ENCODE assay signal across 8 cellular contexts in the genomic region with DNA sequence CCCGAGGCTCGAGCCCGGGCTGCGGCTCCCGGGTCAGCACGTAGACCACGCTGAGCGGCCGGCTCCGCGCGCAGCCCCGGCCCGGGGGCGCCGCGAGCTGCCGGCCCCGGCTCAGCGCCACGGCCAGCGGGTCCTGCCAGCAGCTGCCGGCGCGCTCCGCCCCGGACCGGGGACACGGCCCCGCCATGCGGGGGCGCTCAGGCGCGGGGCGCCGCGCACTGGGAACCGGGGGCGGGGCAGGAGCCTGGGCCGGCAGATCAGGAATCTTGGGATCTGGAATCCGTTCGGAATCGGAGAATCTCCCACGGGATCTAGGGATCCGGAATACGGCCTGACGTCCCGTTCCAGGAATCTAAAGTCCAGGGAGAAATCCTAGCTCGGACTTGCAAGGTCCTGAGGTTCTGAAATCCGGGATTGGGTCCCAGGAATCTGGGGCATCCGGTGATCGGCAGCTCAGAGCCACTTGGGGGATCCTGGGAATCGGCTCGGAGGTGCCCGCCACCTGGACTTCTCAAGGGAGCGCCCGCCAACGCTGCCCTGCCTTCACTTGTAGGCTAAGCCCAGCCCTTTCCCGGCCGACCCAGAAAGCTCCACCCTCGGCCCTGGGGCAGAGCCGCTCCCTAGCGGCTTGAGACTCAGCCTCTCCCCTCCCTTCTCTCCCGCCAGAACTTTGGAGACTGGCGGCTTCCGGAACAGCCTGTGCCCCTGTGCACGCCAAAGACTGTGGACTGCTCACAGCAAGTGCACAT. TPM values are rescaled to one million over a fixed set of nuclear protein-coding genes. Genes with fewer than 3 reads are reported as not detected.
DNase-seq lines count a peak whose midpoint lies in the region; ATAC-seq lines count a peak whose summit lies in the region.

Gene MAP3K6 (minus strand): TSS at position 551 of the 749 bp plus-strand sequence. CDS start 364 bp downstream, at position 187.

- peak within 1 kb of the TSS; percentile 95 for H3K27ac ChIP-seq in subcutaneous abdominal adipose tissue (ENCODE audit: low read depth, low read length)

- peaks cover 12 to 43% (median 29%) of the 10 kb centered on the region in 5 donors for H3K4me1 ChIP-seq in subcutaneous abdominal adipose tissue (ENCODE audit: control insufficient read depth in 5 of 5, insufficient read depth in 5 of 5, low read length in 5 of 5)

- peak within 1 kb of the TSS; percentile 77 to 81 (median 79) for H3K4me3 ChIP-seq in subcutaneous abdominal adipose tissue (ENCODE audit: low read depth in 1 of 5, low read length in 5 of 5)

- DNase-seq in GM03348 (ENCODE audit: low spot score), result peak; percentile 93
- DNase-seq in NCI-H510A (lab: John Stamatoyannopoulos, UW), result peak; percentile 81
- peak; percentile 32 for DNase-seq in activated CD8-positive, alpha-beta memory T cell treated with anti-CD3 and anti-CD28 coated beads, Interleukin-2, amount 50 U/mL, for 4 hours
- DNase-seq in midbrain (lab: John Stamatoyannopoulos, UW), result peak; percentile 57
- no peak for DNase-seq in middle frontal gyrus (ENCODE audit: extremely low spot score, low spot score)

- peak within 1 kb of the TSS; percentile 77 to 94 (median 86) for H3K9ac ChIP-seq in subcutaneous abdominal adipose tissue (ENCODE audit: low read length in 5 of 5)

- H3K9me3 ChIP-seq in subcutaneous abdominal adipose tissue (ENCODE audit: control insufficient read depth in 5 of 5, low read length in 5 of 5), result no peaks in the 10 kb centered on the region

- ATAC-seq in HG03097 (IDR thresholded peaks at IDR 0.05; ENCODE audit: low FRiP score, unreplicated experiment) (peak; percentile 24), esophagus mucosa (peak; percentile 74)

- H3K36me3 ChIP-seq in subcutaneous abdominal adipose tissue (ENCODE audit: control insufficient read depth in 5 of 5, insufficient read depth in 5 of 5, low read length in 5 of 5), result peaks cover 0 to 33% (median 27%) of the 10 kb centered on the region in 5 donors

- no peaks in the 10 kb centered on the region for H3K27me3 ChIP-seq in subcutaneous abdominal adipose tissue (ENCODE audit: control insufficient read depth in 5 of 5, insufficient read depth in 4 of 5, low read length in 5 of 5)

RNA-seq across cellular contexts. Expression of gene MAP3K6, which starts in this region (rescaled TPM):
- 76.3 TPM for total RNA-seq in esophagus mucosa
